ENCODE assay signal across 9 cellular contexts in genomic region chr6:13278184-13278583, GRCh38. TPM values are rescaled to one million over a fixed set of nuclear protein-coding genes. Genes with fewer than 3 reads are reported as not detected.
DNase-seq lines count a peak whose midpoint lies in the region; ATAC-seq and TF ChIP-seq lines count a peak whose summit lies in the region.
"Had no signal": no experiment of that assay in that cellular context is flagged by ENCODE, and none has a peak within 500 bp of the region (broad histone marks: within the 10 kb centered on the region; RNA-seq: fewer than 3 reads in every experiment).

No MANE protein-coding gene starts in this region.

- TF ChIP-seq CTCF in AG09319 (IDR thresholded peaks at IDR 0.05; ENCODE audit: low read depth, low read length) (peak; percentile 3), GM06990 (IDR thresholded peaks at IDR 0.05; ENCODE audit: insufficient read depth, low read length, poor library complexity, severe bottlenecking) (peak; percentile 69), Panc1 (IDR thresholded peaks at IDR 0.05) (peak; percentile 57; the same call in 1 of the 2 replicates), left ventricle myocardium inferior (IDR thresholded peaks at IDR 0.05; ENCODE audit: borderline replicate concordance) (peak; percentile 39), dorsolateral prefrontal cortex (IDR thresholded peaks at IDR 0.05 in 54 of 56, conservative IDR thresholded peaks at IDR 0.05 in 2 of 56; ENCODE audit: low read depth in 1 of 56, partially characterized antibody in 56 of 56) (peak in 8 of 56 donors; percentile 9 to 29 (median 16))

- intact Hi-C loops in Panc1 (cut with micrococcal nuclease; ENCODE audit: unreplicated experiment) (no loop called here), left ventricle myocardium inferior (cut with micrococcal nuclease) (no loop called here), dorsolateral prefrontal cortex (cut with DNase I) (no loop called here)

- no peaks in the 10 kb centered on the region for H3K9me3 ChIP-seq in Panc1 (ENCODE audit: control insufficient read depth, insufficient read depth, low read depth, low read length)
- no peaks in the 10 kb centered on the region for H3K9me3 ChIP-seq in left ventricle myocardium inferior (replicated peaks)

- no peak overlapping the region for H3K27ac ChIP-seq in Panc1 (ENCODE audit: low read length)
- no peak overlapping the region for H3K27ac ChIP-seq in left ventricle myocardium inferior (replicated peaks)
- no peak overlapping the region for H3K27ac ChIP-seq in dorsolateral prefrontal cortex

- H3K27me3 ChIP-seq in GM06990 (replicated peaks; ENCODE audit: control insufficient read depth, insufficient read depth, low read length) (no peaks in the 10 kb centered on the region), Panc1 (ENCODE audit: control insufficient read depth, insufficient read depth, low read length) (peaks cover 1% of the 10 kb centered on the region; the same call in 1 of the 2 replicates), left ventricle myocardium inferior (ENCODE audit: low read depth) (no peaks in the 10 kb centered on the region), dorsolateral prefrontal cortex (no peaks in the 10 kb centered on the region)

- no TSS peak for BruUV-seq in Panc1 (replicated peaks; lab: Mats Ljungman, UMichigan)

- H3K4me3 ChIP-seq in GM06990 (replicated peaks; ENCODE audit: low read depth, low read length) (no peak overlapping the region), Panc1 (ENCODE audit: low read depth in 2 of 2, low read length in 2 of 2) (no peak overlapping the region), left ventricle myocardium inferior (no peak overlapping the region), dorsolateral prefrontal cortex (no peak overlapping the region)

- POLR2A ChIA-PET in Panc1 (lab: Charles Lee), result no interaction called here

- CTCF ChIA-PET in Panc1 (lab: Charles Lee), result no interaction called here

- in situ Hi-C loops in Panc1 (cut with HindIII; ENCODE audit: low pct_unique_long_range_greater_than_20kb, low sequenced_read_pairs), result no loop called here

- H3K4me1 ChIP-seq in Panc1 (ENCODE audit: control insufficient read depth, insufficient read depth, low read length) (no peaks in the 10 kb centered on the region), left ventricle myocardium inferior (peaks cover 5% of the 10 kb centered on the region)

- ATAC-seq in Panc1, result no peak; the same call in 1 of the 2 replicates
- ATAC-seq: activated CD8-positive, alpha-beta memory T cell treated with anti-CD3 and anti-CD28 coated beads, Interleukin-2, amount 10 ng/mL, durations not matched to agents 7 days and 5 days had no signal

- H3K36me3 ChIP-seq in GM06990 (ENCODE audit: control insufficient read depth, insufficient read depth, low read length), result peaks cover 17% of the 10 kb centered on the region
- no peaks in the 10 kb centered on the region for H3K36me3 ChIP-seq in Panc1 (ENCODE audit: control insufficient read depth, insufficient read depth, low read length)
- H3K36me3 ChIP-seq in left ventricle myocardium inferior, result peaks cover 40% of the 10 kb centered on the region

- DNase-seq in AG09319 (ENCODE audit: extremely low read depth, low read depth) (no peak), GM06990 (ENCODE audit: extremely low read depth, insufficient read length) (no peak), Panc1 (ENCODE audit: low read depth, low spot score) (no peak), left ventricle myocardium inferior (no peak), dorsolateral prefrontal cortex (no peak), AG20443 (ENCODE audit: low spot score) (no peak), NCI-H446 treated with DMSO at 0.1 percent for 48 hours (lab: John Stamatoyannopoulos, UW) (no peak)
- no peak for DNase-seq in stimulated activated CD4-positive, alpha-beta T cell treated with anti-CD3 and anti-CD28 coated beads, Interleukin-4, amount 100 ng/mL, for 1 hour
- DNase-seq: activated CD8-positive, alpha-beta memory T cell treated with anti-CD3 and anti-CD28 coated beads, Interleukin-2, amount 10 ng/mL, durations not matched to agents 7 days and 5 days had no signal

RNA-seq across cellular contexts. Expression of gene TBC1D7, which starts 50.2 kb away (rescaled TPM):
- total RNA-seq in Panc1 (2021; ENCODE audit: unreplicated experiment), result 27.0 TPM
- polyA plus RNA-seq in Panc1 (2012; ENCODE audit: insufficient read length), result 23.9 TPM
- 40.2 TPM for total RNA-seq in left ventricle myocardium inferior
- total RNA-seq in dorsolateral prefrontal cortex, result 10 to 100 TPM; 18.2 to 52.1 (median 27.5) TPM
